ENCODE assay signal across 1 cellular context in the genomic region with DNA sequence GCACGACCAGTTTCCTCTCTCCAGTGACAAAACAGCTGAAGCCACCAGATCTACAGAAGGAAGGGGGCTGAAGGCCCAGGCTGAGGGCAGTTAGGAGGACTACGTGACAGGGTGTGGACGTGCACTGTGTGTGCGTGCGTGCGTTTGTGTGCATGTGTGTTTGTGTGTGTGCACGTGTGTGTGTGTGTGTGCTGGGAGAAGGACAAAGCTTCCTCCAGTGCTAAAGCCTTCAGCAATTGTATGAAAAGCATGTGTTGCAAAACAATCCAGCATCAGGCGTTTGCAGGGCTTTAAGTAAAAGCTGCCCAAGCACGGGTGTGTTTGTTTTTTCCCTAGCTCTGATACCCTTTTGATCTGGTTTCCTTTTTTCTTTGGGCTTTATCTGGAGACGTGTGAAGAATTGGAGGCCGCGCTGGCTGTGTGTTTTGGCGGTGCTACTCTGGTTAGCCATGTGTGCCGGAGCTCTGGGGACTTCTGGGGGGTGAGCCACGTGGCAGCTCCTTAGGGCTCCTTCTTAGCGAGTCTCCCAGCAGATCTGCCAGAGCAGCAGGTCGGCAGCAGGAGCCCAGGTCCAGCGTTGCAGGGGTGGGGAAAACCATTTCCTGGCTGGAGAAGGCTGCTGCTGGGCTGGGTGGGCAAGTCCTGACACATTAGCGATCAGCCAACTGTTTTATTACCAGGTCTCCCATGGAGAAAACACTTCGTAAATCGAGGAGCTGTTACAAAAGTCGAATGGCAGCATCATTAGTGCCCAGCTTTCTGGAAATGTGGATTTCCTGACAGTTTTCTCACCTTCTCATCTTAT.
TF ChIP-seq lines count a peak whose summit lies in the region.

No MANE protein-coding gene starts in this region.

TF ChIP-seq in endothelial cell of umbilical vein, 7 proteins besides CTCF, POLR2A, EP300 and RAD21 (continued from another document):
- peak; percentile 69 for TF ChIP-seq MAX (IDR thresholded peaks at IDR 0.05; ENCODE audit: insufficient read depth, insufficient read length)
- no peak for TF ChIP-seq JUN (IDR thresholded peaks at IDR 0.05; ENCODE audit: borderline replicate concordance, insufficient read depth, insufficient read length, low read depth)
- no peak for TF ChIP-seq FOS (IDR thresholded peaks at IDR 0.05; ENCODE audit: borderline replicate concordance, insufficient read depth, low read length)
- TF ChIP-seq MYC (IDR thresholded peaks at IDR 0.05; ENCODE audit: low read depth, low read length) = peak; percentile 61
